Comparison of ENCODE assay signal across 1 cellular context in the genomic region with DNA sequence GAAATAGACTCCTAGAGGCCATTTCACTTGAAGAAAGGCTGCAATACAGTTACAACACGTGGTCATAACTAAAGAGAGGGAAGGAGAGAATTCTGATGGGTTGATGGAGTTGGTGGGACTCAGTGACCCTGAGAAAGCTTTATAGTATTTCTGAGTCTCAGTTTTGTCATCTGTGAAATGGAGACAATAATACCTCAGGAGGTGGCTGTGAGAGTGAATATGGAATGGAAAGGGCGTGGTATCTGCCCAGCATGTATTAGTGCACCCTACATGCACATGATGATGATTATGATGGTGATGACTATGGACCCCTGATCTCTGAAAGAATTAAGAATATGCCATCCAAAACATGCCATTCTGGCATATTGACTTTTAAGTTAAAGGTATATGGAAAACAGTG.
TF ChIP-seq lines count a peak whose summit lies in the region.

No MANE protein-coding gene starts in this region.

TF ChIP-seq in A549, 52 proteins besides CTCF, POLR2A, EP300 and RAD21 (continued from another document):
- TF ChIP-seq FOXS1 (CRISPR knock-in tag; IDR thresholded peaks at IDR 0.05): no peak
TF ChIP-seq in A549: peak in this region for 0.
